ENCODE assay signal across 1 cellular context in genomic region chr2:135837084-135837483, GRCh38. TPM values are rescaled to one million over a fixed set of nuclear protein-coding genes. Genes with fewer than 3 reads are reported as not detected.
"Had no signal": no experiment of that assay in that cellular context is flagged by ENCODE, and none has a peak within 500 bp of the region (broad histone marks: within the 10 kb centered on the region; RNA-seq: fewer than 3 reads in every experiment).

TSS of gene LCT (minus strand) at chr2:135837184. CDS start at chr2:135837169, 15 bp downstream.

RNA-seq across cellular contexts. Expression of gene LCT, which starts in this region (rescaled TPM):
- total RNA-seq: SK-MEL-5 had no signal
